In the genomic region with DNA sequence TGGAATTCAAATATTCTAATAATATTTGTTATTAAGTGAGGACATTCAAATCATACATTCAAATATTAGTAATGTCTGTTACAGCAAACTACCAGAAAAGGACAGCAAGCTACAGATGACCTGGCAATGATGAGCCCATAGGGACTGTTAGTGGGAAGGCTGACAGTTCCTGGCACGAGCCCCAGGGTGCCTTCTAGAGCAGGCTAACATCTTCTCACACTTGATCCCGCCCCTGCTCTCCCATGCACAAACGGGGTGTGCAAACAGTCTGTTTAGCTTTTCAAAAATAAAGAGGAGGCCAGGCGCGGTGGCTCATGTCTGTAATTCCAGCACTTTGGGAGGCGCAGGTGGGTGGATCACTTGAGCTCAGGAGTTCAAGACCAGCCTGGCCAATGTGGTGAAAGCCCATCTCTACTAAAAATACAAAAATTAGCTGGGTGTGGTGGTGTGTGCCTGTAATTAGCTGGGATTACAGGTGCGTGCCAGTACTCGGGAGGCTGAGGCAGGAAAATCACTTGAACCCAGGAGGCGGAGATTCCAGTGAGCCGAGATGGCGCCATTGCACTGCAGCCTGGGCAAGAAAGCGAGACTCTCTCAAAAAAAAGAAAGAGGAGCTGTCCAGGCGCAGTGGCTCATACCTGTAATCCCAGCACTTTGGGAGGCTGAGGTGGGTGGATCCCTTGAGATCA, we compare ENCODE assay signal across 23 cellular contexts. TPM values are rescaled to one million over a fixed set of nuclear protein-coding genes. Genes with fewer than 3 reads are reported as not detected.
DNase-seq lines count a peak whose midpoint lies in the region; ATAC-seq, FAIRE-seq and TF ChIP-seq lines count a peak whose summit lies in the region.
"Had no signal": no experiment of that assay in that cellular context is flagged by ENCODE, and none has a peak within 500 bp of the region (broad histone marks: within the 10 kb centered on the region; RNA-seq: fewer than 3 reads in every experiment).

No MANE protein-coding gene starts in this region.

- H3K27ac Mint-ChIP-seq in astrocyte (ENCODE audit: unreplicated experiment), result no peak overlapping the region
- no peak overlapping the region for H3K27ac Mint-ChIP-seq in activated naive CD4-positive, alpha-beta T cell treated with anti-CD3 and anti-CD28 coated beads, Interleukin-2, amount 50 U/mL, for 72 hours
- H3K27ac Mint-ChIP-seq: activated naive CD8-positive, alpha-beta T cell; CD8-positive, alpha-beta memory T cell; memory B cell; naive B cell had no signal

- no peak for FAIRE-seq in astrocyte (lab: Jason Lieb, UNC)
- FAIRE-seq: GM18507 had no signal

- H3K4me3 ChIP-seq in right atrium auricular region (no peak overlapping the region), astrocyte (ENCODE audit: insufficient read depth, low read depth, low read length) (no peak overlapping the region), smooth muscle cell (no peak overlapping the region)
- H3K4me3 ChIP-seq: ovary had no signal

- H3K27ac ChIP-seq in right atrium auricular region (no peak overlapping the region), astrocyte (ENCODE audit: low read depth, low read length) (no peak overlapping the region), smooth muscle cell (ENCODE audit: low read depth) (peak overlapping the region; percentile 74)
- H3K27ac ChIP-seq: ovary had no signal

- 92% methylated on average over 13 of the region's 13 CpGs for WGBS in smooth muscle cell (ENCODE audit: low lambda C conversion rate)

- no peak overlapping the region for H3K9ac ChIP-seq in astrocyte (ENCODE audit: low read length)
- H3K9ac ChIP-seq in smooth muscle cell (ENCODE audit: low read depth), result no peak overlapping the region

- DNase-seq in left cardiac atrium, result no peak
- DNase-seq in right atrium auricular region (ENCODE audit: low spot score), result no peak
- DNase-seq in NCI-H2029 treated with DMSO at 0.1 percent for 48 hours (lab: John Stamatoyannopoulos, UW), result peak; percentile 35
- DNase-seq in astrocyte (ENCODE audit: low read depth), result no peak
- DNase-seq in smooth muscle cell (lab: John Stamatoyannopoulos, UW; ENCODE audit: unreplicated experiment), result no peak
- DNase-seq in activated naive CD4-positive, alpha-beta T cell treated with anti-CD3 and anti-CD28 coated beads, Interleukin-2, amount 50 U/mL, for 72 hours (ENCODE audit: low spot score in 2 of 2), result no peak
- no peak for DNase-seq in HK-2 (ENCODE audit: unreplicated experiment)
- no peak for DNase-seq in NCI-H748 (lab: John Stamatoyannopoulos, UW; ENCODE audit: unreplicated experiment)
- DNase-seq: activated CD4-positive, CD25-positive, alpha-beta regulatory T cell; activated T-cell treated with anti-CD3 and anti-CD28 coated beads, Interleukin-2, amount 50 U/mL, for 4 hours; CD8-positive, alpha-beta memory T cell; cortex of kidney; naive B cell; NCI-H1105; NCI-H524; ovary; SHP77 treated with DMSO at 0.1 percent for 48 hours; stimulated activated naive CD8-positive, alpha-beta T cell treated with anti-CD3 and anti-CD28 coated beads, Interleukin-15, Interleukin-2, amounts not matched to agents 100 U/mL and 50 U/mL, for 24 hours had no signal

- H3K9me3 Mint-ChIP-seq in astrocyte (ENCODE audit: unreplicated experiment), result peaks cover 2% of the 10 kb centered on the region
- H3K9me3 Mint-ChIP-seq in activated naive CD4-positive, alpha-beta T cell treated with anti-CD3 and anti-CD28 coated beads, Interleukin-2, amount 50 U/mL, for 72 hours, result no peaks in the 10 kb centered on the region
- H3K9me3 Mint-ChIP-seq: activated T-cell treated with anti-CD3 and anti-CD28 coated beads, Interleukin-2, amount 50 U/mL, for 4 hours; brain; CD8-positive, alpha-beta memory T cell; memory B cell; naive B cell had no signal

- no peaks in the 10 kb centered on the region for H3K9me3 ChIP-seq in right atrium auricular region
- H3K9me3 ChIP-seq in astrocyte (ENCODE audit: insufficient read depth, low read depth, low read length), result no peaks in the 10 kb centered on the region
- H3K9me3 ChIP-seq in smooth muscle cell (replicated peaks; ENCODE audit: low read depth), result no peaks in the 10 kb centered on the region
- H3K9me3 ChIP-seq: ovary had no signal

- H3F3A ChIP-seq in smooth muscle cell (ENCODE audit: low read depth), result no peaks in the 10 kb centered on the region

- H3K79me2 ChIP-seq in astrocyte (ENCODE audit: insufficient read depth, low read length), result no peaks in the 10 kb centered on the region
- H3K79me2 ChIP-seq in smooth muscle cell (ENCODE audit: low read depth), result no peaks in the 10 kb centered on the region

- peaks cover 7% of the 10 kb centered on the region for H3K36me3 Mint-ChIP-seq in astrocyte (ENCODE audit: low read depth, unreplicated experiment)
- H3K36me3 Mint-ChIP-seq in activated naive CD4-positive, alpha-beta T cell treated with anti-CD3 and anti-CD28 coated beads, Interleukin-2, amount 50 U/mL, for 72 hours, result no peaks in the 10 kb centered on the region
- H3K36me3 Mint-ChIP-seq: activated naive CD8-positive, alpha-beta T cell; CD8-positive, alpha-beta memory T cell; memory B cell; naive B cell had no signal

- H3K36me3 ChIP-seq in right atrium auricular region, result no peaks in the 10 kb centered on the region
- no peaks in the 10 kb centered on the region for H3K36me3 ChIP-seq in astrocyte (ENCODE audit: insufficient read depth, low read length)
- no peaks in the 10 kb centered on the region for H3K36me3 ChIP-seq in smooth muscle cell (ENCODE audit: low read depth)
- H3K36me3 ChIP-seq: ovary had no signal

- H3K4me1 Mint-ChIP-seq in astrocyte (ENCODE audit: low read depth, unreplicated experiment), result peaks cover 19% of the 10 kb centered on the region
- H3K4me1 Mint-ChIP-seq: CD8-positive, alpha-beta memory T cell had no signal

- TF ChIP-seq CTCF in right atrium auricular region (IDR thresholded peaks at IDR 0.05), result no peak
- TF ChIP-seq CTCF in astrocyte (IDR thresholded peaks at IDR 0.05; ENCODE audit: insufficient read depth, low read depth, low read length), result no peak
- TF ChIP-seq CTCF in smooth muscle cell (IDR thresholded peaks at IDR 0.05; ENCODE audit: borderline replicate concordance, insufficient read depth, poor library complexity, severe bottlenecking), result no peak

- H2AFZ ChIP-seq in astrocyte (ENCODE audit: low read depth, low read length) (no peak overlapping the region), smooth muscle cell (ENCODE audit: low read depth) (no peak overlapping the region)

- peak; percentile 71 to 82 for ATAC-seq in left cardiac atrium
- ATAC-seq in activated naive CD4-positive, alpha-beta T cell treated with anti-CD3 and anti-CD28 coated beads, Interleukin-2, amount 50 U/mL, for 72 hours, result no peak
- ATAC-seq: activated T-cell treated with anti-CD3 and anti-CD28 coated beads, Interleukin-2, amount 50 U/mL, for 4 hours; sciatic nerve; stimulated activated naive CD8-positive, alpha-beta T cell treated with anti-CD3 and anti-CD28 coated beads, Interleukin-15, Interleukin-2, amounts not matched to agents 100 U/mL and 50 U/mL, for 24 hours had no signal

- no peaks in the 10 kb centered on the region for H4K20me1 ChIP-seq in astrocyte (ENCODE audit: insufficient read depth, low read length)
- H4K20me1 ChIP-seq in smooth muscle cell (ENCODE audit: low read depth), result no peaks in the 10 kb centered on the region

- peak overlapping the region; percentile 34 for H3K4me3 Mint-ChIP-seq in astrocyte (ENCODE audit: unreplicated experiment)
- H3K4me3 Mint-ChIP-seq: activated naive CD8-positive, alpha-beta T cell; activated T-cell treated with anti-CD3 and anti-CD28 coated beads, Interleukin-2, amount 50 U/mL, for 4 hours; brain; CD8-positive, alpha-beta memory T cell; memory B cell had no signal

- H3K4me2 ChIP-seq in astrocyte (ENCODE audit: low read length) (no peak overlapping the region), smooth muscle cell (no peak overlapping the region)

- H3K4me1 ChIP-seq in right atrium auricular region, result peaks cover 0 to 10% of the 10 kb centered on the region in 2 donors
- H3K4me1 ChIP-seq in astrocyte (ENCODE audit: insufficient read depth, low read length), result peaks cover 10% of the 10 kb centered on the region
- H3K4me1 ChIP-seq in smooth muscle cell (ENCODE audit: low read depth), result peaks cover 4% of the 10 kb centered on the region

- H3K27me3 ChIP-seq in right atrium auricular region, result no peaks in the 10 kb centered on the region
- H3K27me3 ChIP-seq in astrocyte (ENCODE audit: insufficient read depth, low read length), result no peaks in the 10 kb centered on the region
- H3K27me3 ChIP-seq in smooth muscle cell (ENCODE audit: low read depth), result no peaks in the 10 kb centered on the region
- H3K27me3 ChIP-seq: ovary had no signal

- intact Hi-C loops in left cardiac atrium (cut with DNase I), result loop anchor here in 1 of 2 donors (10.0 kb wide), 1 partner anchor 100 kb away; no protein-coding TSS in a partner anchor

- H3K27me3 Mint-ChIP-seq in astrocyte (ENCODE audit: low read depth, unreplicated experiment), result no peaks in the 10 kb centered on the region
- H3K27me3 Mint-ChIP-seq: activated naive CD8-positive, alpha-beta T cell; CD8-positive, alpha-beta memory T cell; memory B cell; naive B cell had no signal

RNA-seq across cellular contexts. Expression of gene GARRE1, which starts 9.6 kb away (rescaled TPM):
- total RNA-seq in left cardiac atrium, result 10 to 100 TPM; 20.9 to 30.5 TPM
- 10 to 100 TPM; 25.5 to 28.0 TPM for total RNA-seq in right atrium auricular region
- 20.1 and 23.8 TPM in 2 replicates for total RNA-seq in astrocyte
- 15.6 and 17.8 TPM in 2 replicates for total RNA-seq in smooth muscle cell
- polyA plus RNA-seq in smooth muscle cell, result 7.0 and 8.5 TPM in 2 replicates
- total RNA-seq in activated naive CD4-positive, alpha-beta T cell treated with anti-CD3 and anti-CD28 coated beads, Interleukin-2, amount 50 U/mL, for 72 hours, result 10 to 100 TPM; 11.7 to 15.0 TPM

Comparison
In these comparisons a context has a peak if more than half of its experiments do, and no peak if none do; other contexts are left out.
1. ATAC-seq: peak in left cardiac atrium (2 of 2); none in activated naive CD4-positive, alpha-beta T cell treated with anti-CD3 and anti-CD28 coated beads, Interleukin-2, amount 50 U/mL, for 72 hours (0 of 2).